18 cellular contexts compared by ENCODE assay signal in genomic region chr6:25058387-25058786, GRCh38.
DNase-seq lines count a peak whose midpoint lies in the region; ATAC-seq and TF ChIP-seq lines count a peak whose summit lies in the region.
"Had no signal": no experiment of that assay in that cellular context is flagged by ENCODE, and none has a peak within 500 bp of the region (broad histone marks: within the 10 kb centered on the region; RNA-seq: fewer than 3 reads in every experiment).

No MANE protein-coding gene starts in this region.

- no peak for TF ChIP-seq POLR2A in right lobe of liver (IDR thresholded peaks at IDR 0.05)

- H3K27ac Mint-ChIP-seq in activated T-cell treated with anti-CD3 and anti-CD28 coated beads, Interleukin-2, amount 50 U/mL, for 72 hours: peak overlapping the region; percentile 31
- H3K27ac Mint-ChIP-seq in activated naive CD8-positive, alpha-beta T cell treated with anti-CD3 and anti-CD28 coated beads for 36 hours: peak overlapping the region; percentile 51
- H3K27ac Mint-ChIP-seq in stimulated activated naive B cell treated with anti-CD40 and anti-IgM and Interleukin-4, amounts not matched to agents 10 μg/mL and 1 μg/mL and 100 μg/mL, for 72 hours: peak overlapping the region; percentile 71

- H3K27me3 ChIP-seq in Loucy (ENCODE audit: insufficient read depth, low read length, poor library complexity, severe bottlenecking) (no peaks in the 10 kb centered on the region), right lobe of liver (no peaks in the 10 kb centered on the region)

- H2AFZ ChIP-seq in Loucy (ENCODE audit: low read length): peak overlapping the region; percentile 36

- H3K4me1 ChIP-seq in Loucy (ENCODE audit: insufficient read depth, low read length, poor library complexity, severe bottlenecking): peaks cover 61% of the 10 kb centered on the region
- H3K4me1 ChIP-seq in right lobe of liver: no peaks in the 10 kb centered on the region
- H3K4me1 ChIP-seq: A549 had no signal

- peaks cover 0 to 3% of the 10 kb centered on the region in 2 donors for H3K36me3 Mint-ChIP-seq in activated T-cell treated with anti-CD3 and anti-CD28 coated beads, Interleukin-2, amount 50 U/mL, for 72 hours (ENCODE audit: insufficient read depth in 2 of 2)
- peaks cover 2% of the 10 kb centered on the region for H3K36me3 Mint-ChIP-seq in activated naive CD8-positive, alpha-beta T cell treated with anti-CD3 and anti-CD28 coated beads for 36 hours
- H3K36me3 Mint-ChIP-seq in stimulated activated naive B cell treated with anti-CD40 and anti-IgM and Interleukin-4, amounts not matched to agents 10 μg/mL and 1 μg/mL and 100 μg/mL, for 72 hours: peaks cover 0 to 5% of the 10 kb centered on the region in 2 donors

- H3K79me2 ChIP-seq in Loucy (ENCODE audit: insufficient read depth, low read length): 0 out of 2 replicates have a peak, but pooled peaks cover 6% of the 10 kb centered on the region

- intact Hi-C loops in right lobe of liver (cut with DNase I): no loop called here

- 70% methylated on average over 4 of the region's 5 CpGs for WGBS in right lobe of liver (ENCODE audit: insufficient coverage, low coverage, low lambda C conversion rate, missing lambda C conversion rate)

- ATAC-seq in activated T-cell treated with anti-CD3 and anti-CD28 coated beads, Interleukin-2, amount 50 U/mL, for 72 hours (replicated peaks in 1 of 2): no peak
- no peak for ATAC-seq in stimulated activated naive B cell treated with anti-CD40 and anti-IgM and Interleukin-4, amounts not matched to agents 10 μg/mL and 1 μg/mL and 100 μg/mL, for 72 hours (replicated peaks)
- ATAC-seq in HG03469 (IDR thresholded peaks at IDR 0.05; ENCODE audit: unreplicated experiment) (no peak), right lobe of liver (no peak), HG03097 (IDR thresholded peaks at IDR 0.05; ENCODE audit: low FRiP score, unreplicated experiment) (no peak)
- ATAC-seq: A549, HCT116, Right ventricle myocardium inferior had no signal

- H3K4me2 ChIP-seq in Loucy (ENCODE audit: low read depth, low read length, poor library complexity, severe bottlenecking): peak overlapping the region; percentile 27
- H3K4me2 ChIP-seq: A549 had no signal

- H3K9me3 Mint-ChIP-seq in activated T-cell treated with anti-CD3 and anti-CD28 coated beads, Interleukin-2, amount 50 U/mL, for 72 hours: peaks cover 1 to 2% of the 10 kb centered on the region in 2 donors
- H3K9me3 Mint-ChIP-seq in activated naive CD8-positive, alpha-beta T cell treated with anti-CD3 and anti-CD28 coated beads for 36 hours: peaks cover 1% of the 10 kb centered on the region
- no peaks in the 10 kb centered on the region for H3K9me3 Mint-ChIP-seq in stimulated activated naive B cell treated with anti-CD40 and anti-IgM and Interleukin-4, amounts not matched to agents 10 μg/mL and 1 μg/mL and 100 μg/mL, for 72 hours

- H3K4me3 Mint-ChIP-seq in activated T-cell treated with anti-CD3 and anti-CD28 coated beads, Interleukin-2, amount 50 U/mL, for 72 hours: peak overlapping the region in 1 of 2 donors; percentile 16
- H3K4me3 Mint-ChIP-seq in activated naive CD8-positive, alpha-beta T cell treated with anti-CD3 and anti-CD28 coated beads for 36 hours: no peak overlapping the region
- peak overlapping the region in 1 of 2 donors; percentile 44 for H3K4me3 Mint-ChIP-seq in stimulated activated naive B cell treated with anti-CD40 and anti-IgM and Interleukin-4, amounts not matched to agents 10 μg/mL and 1 μg/mL and 100 μg/mL, for 72 hours

- no peak for DNase-seq in activated T-cell treated with anti-CD3 and anti-CD28 coated beads, Interleukin-2, amount 50 U/mL, for 72 hours
- no peak for DNase-seq in activated T-cell treated with anti-CD3 and anti-CD28 coated beads, Interleukin-2, amount 50 U/mL, for 48 hours
- no peak for DNase-seq in activated naive CD8-positive, alpha-beta T cell treated with anti-CD3 and anti-CD28 coated beads for 36 hours
- no peak for DNase-seq in stimulated activated naive B cell treated with anti-CD40 and anti-IgM and Interleukin-4, amounts not matched to agents 10 μg/mL and 1 μg/mL and 100 μg/mL, for 72 hours
- no peak for DNase-seq in right lobe of liver
- DNase-seq: C1 segment of cervical spinal cord; KBM-7; NCI-H187; NCI-H2107; NCI-H510A; NCI-H748 treated with DMSO at 0.1 percent for 48 hours; NK-92 treated with Interleukin-12 subunit alpha and Interleukin-12 subunit beta, amount 100 ng/mL, for 24 hours had no signal

- TF ChIP-seq CTCF in Loucy (conservative IDR thresholded peaks at IDR 0.05; ENCODE audit: low read length) (no peak), right lobe of liver (IDR thresholded peaks at IDR 0.05) (no peak)

- no peak overlapping the region for H3K27ac ChIP-seq in right lobe of liver
- H3K27ac ChIP-seq: A549 had no signal

- H3K9me2 ChIP-seq in Loucy (replicated peaks; ENCODE audit: low read depth, low read length): no peaks in the 10 kb centered on the region

- no peaks in the 10 kb centered on the region for H3K36me3 ChIP-seq in Loucy (ENCODE audit: insufficient read depth, low read length)
- H3K36me3 ChIP-seq in right lobe of liver: no peaks in the 10 kb centered on the region

- H3F3A ChIP-seq in Loucy (ENCODE audit: low read depth): peaks cover 10% of the 10 kb centered on the region

- H3K4me1 Mint-ChIP-seq in activated T-cell treated with anti-CD3 and anti-CD28 coated beads, Interleukin-2, amount 50 U/mL, for 72 hours (ENCODE audit: low read depth): peaks cover 51% of the 10 kb centered on the region
- H3K4me1 Mint-ChIP-seq in activated naive CD8-positive, alpha-beta T cell treated with anti-CD3 and anti-CD28 coated beads for 36 hours: peaks cover 34% of the 10 kb centered on the region
- H3K4me1 Mint-ChIP-seq in stimulated activated naive B cell treated with anti-CD40 and anti-IgM and Interleukin-4, amounts not matched to agents 10 μg/mL and 1 μg/mL and 100 μg/mL, for 72 hours: peaks cover 34 to 56% of the 10 kb centered on the region in 2 donors

- no peaks in the 10 kb centered on the region for H3K27me3 Mint-ChIP-seq in activated T-cell treated with anti-CD3 and anti-CD28 coated beads, Interleukin-2, amount 50 U/mL, for 72 hours (ENCODE audit: low read depth)
- no peaks in the 10 kb centered on the region for H3K27me3 Mint-ChIP-seq in activated naive CD8-positive, alpha-beta T cell treated with anti-CD3 and anti-CD28 coated beads for 36 hours
- no peaks in the 10 kb centered on the region for H3K27me3 Mint-ChIP-seq in stimulated activated naive B cell treated with anti-CD40 and anti-IgM and Interleukin-4, amounts not matched to agents 10 μg/mL and 1 μg/mL and 100 μg/mL, for 72 hours

- H3K4me3 ChIP-seq in Loucy (ENCODE audit: low read length, poor library complexity, severe bottlenecking) (no peak overlapping the region), right lobe of liver (no peak overlapping the region)
- H3K4me3 ChIP-seq: A549 had no signal

- no peaks in the 10 kb centered on the region for H3K9me3 ChIP-seq in Loucy (ENCODE audit: insufficient read depth, low read depth, low read length)
- H3K9me3 ChIP-seq in right lobe of liver: no peaks in the 10 kb centered on the region
- H3K9me3 ChIP-seq: A549 had no signal

- H3K9ac ChIP-seq in Loucy (ENCODE audit: low read depth, low read length, poor library complexity, severe bottlenecking): peak overlapping the region; percentile 42

- no peaks in the 10 kb centered on the region for H4K20me1 ChIP-seq in Loucy (ENCODE audit: insufficient read depth, low read length, poor library complexity, severe bottlenecking)
